22 cellular contexts compared by ENCODE assay signal in genomic region chr14:53716521-53716920, GRCh38.
"Had no signal": no experiment of that assay in that cellular context is flagged by ENCODE, and none has a peak within 500 bp of the region (broad histone marks: within the 10 kb centered on the region; RNA-seq: fewer than 3 reads in every experiment).

No MANE protein-coding gene starts in this region.

- H3K36me3 ChIP-seq: esophagus muscularis mucosa, gastroesophageal sphincter, neutrophil, suprapubic skin, thyroid gland, uterus had no signal

- H3K9me3 Mint-ChIP-seq: type B pancreatic cell had no signal

- H3K27me3 ChIP-seq: esophagus muscularis mucosa, gastroesophageal sphincter, hepatocyte, neutrophil, suprapubic skin, thyroid gland, uterus had no signal

- H3K79me2 ChIP-seq: hepatocyte had no signal

- H3K4me3 Mint-ChIP-seq: naive thymus-derived CD8-positive, alpha-beta T cell; type B pancreatic cell had no signal

- H3K27me3 Mint-ChIP-seq: type B pancreatic cell had no signal

- H3K9me3 ChIP-seq: esophagus muscularis mucosa, neutrophil, suprapubic skin, thyroid gland, uterus had no signal

- H3K36me3 Mint-ChIP-seq: naive thymus-derived CD8-positive, alpha-beta T cell; type B pancreatic cell had no signal

- H3K4me1 ChIP-seq: thyroid gland, uterus had no signal

- H2AFZ ChIP-seq: hepatocyte had no signal

- DNase-seq: caudate nucleus; effector memory CD4-positive, alpha-beta T cell; foreskin fibroblast; glutamatergic neuron; left colon; mammary epithelial cell; naive thymus-derived CD8-positive, alpha-beta T cell; posterior cingulate gyrus; stimulated activated CD4-positive, alpha-beta T cell treated with anti-CD3 and anti-CD28 coated beads, Interleukin-12 subunit alpha, Interleukin-12 subunit beta, amount 100 ng/mL, for 4 hours; stimulated activated naive CD4-positive, alpha-beta T cell; thyroid gland; uterus had no signal

- H3K27ac ChIP-seq: coronary artery, epithelial cell of prostate, hepatocyte, neutrophil, skin epidermis, suprapubic skin, thyroid gland had no signal

- H3K27ac Mint-ChIP-seq: naive thymus-derived CD8-positive, alpha-beta T cell; type B pancreatic cell had no signal

- ATAC-seq: gastroesophageal sphincter; left colon; naive thymus-derived CD8-positive, alpha-beta T cell; sciatic nerve had no signal

- H3K4me3 ChIP-seq: coronary artery, esophagus muscularis mucosa, gastroesophageal sphincter, hepatocyte, skin epidermis, suprapubic skin, thyroid gland, uterus had no signal

- H3K4me1 Mint-ChIP-seq: naive thymus-derived CD8-positive, alpha-beta T cell had no signal

- H3K4me2 ChIP-seq: hepatocyte had no signal
